9 cellular contexts compared by ENCODE assay signal in the genomic region with DNA sequence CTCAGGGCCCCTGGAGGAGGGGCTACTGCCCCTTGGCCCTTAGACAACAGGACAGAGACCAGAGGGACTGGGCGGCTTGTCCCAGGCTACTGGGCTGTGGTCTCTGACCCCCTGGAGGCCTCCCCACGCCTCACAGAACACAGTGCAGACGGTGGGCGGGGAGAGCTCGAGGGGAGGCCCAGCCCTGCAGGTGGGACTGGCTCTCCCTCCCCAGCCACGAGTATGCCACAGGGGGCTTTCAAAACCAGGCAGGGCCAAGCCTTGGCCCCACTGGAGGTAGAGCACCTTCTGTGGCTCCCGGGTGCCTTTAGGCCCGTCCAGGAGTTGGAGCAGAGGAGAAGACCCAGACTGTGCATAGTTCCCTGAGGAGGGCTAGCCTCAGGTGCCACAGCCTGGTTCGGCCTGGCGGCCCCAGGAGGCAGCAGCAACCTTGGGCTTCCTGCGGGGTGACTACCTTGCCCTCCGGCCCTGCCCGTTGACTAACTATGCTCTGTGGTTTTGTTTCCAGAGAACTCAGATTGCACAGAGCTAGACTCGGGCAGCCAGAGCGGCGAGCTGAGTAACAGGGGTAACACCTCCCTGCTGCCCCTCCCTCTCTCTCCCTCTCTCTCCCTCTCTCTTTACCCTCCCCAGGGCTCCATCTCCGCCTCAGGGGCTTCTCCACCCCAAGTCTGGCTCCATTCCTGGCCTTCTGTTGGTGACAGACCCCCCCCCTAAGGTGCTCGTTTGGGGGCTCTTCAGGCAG. TPM values are rescaled to one million over a fixed set of nuclear protein-coding genes. Genes with fewer than 3 reads are reported as not detected.
DNase-seq lines count a peak whose midpoint lies in the region; ATAC-seq and TF ChIP-seq lines count a peak whose summit lies in the region.
"Had no signal": no experiment of that assay in that cellular context is flagged by ENCODE, and none has a peak within 500 bp of the region (broad histone marks: within the 10 kb centered on the region; RNA-seq: fewer than 3 reads in every experiment).

No MANE protein-coding gene starts in this region.

- no peaks in the 10 kb centered on the region for H3K9me2 ChIP-seq in PC-9 (ENCODE audit: insufficient read depth)

- H3K9me3 Mint-ChIP-seq in HFFc6 (no peaks in the 10 kb centered on the region), osteocyte (ENCODE audit: unreplicated experiment) (no peaks in the 10 kb centered on the region)
- H3K9me3 Mint-ChIP-seq: activated T-cell treated with anti-CD3 and anti-CD28 coated beads, Interleukin-2, amount 50 U/mL, for 4 hours had no signal

- H3K36me3 Mint-ChIP-seq in HFFc6 (ENCODE audit: low read depth), result peaks cover 8% of the 10 kb centered on the region; the same call in 1 of the 2 replicates
- H3K36me3 Mint-ChIP-seq in osteocyte (ENCODE audit: unreplicated experiment), result peaks cover 14% of the 10 kb centered on the region

- TSS peak; percentile 29 for BruUV-seq in PC-9 (replicated peaks; lab: Mats Ljungman, UMichigan)

- no peaks in the 10 kb centered on the region for H4K20me1 ChIP-seq in PC-9 (ENCODE audit: insufficient read depth)
- H4K20me1 ChIP-seq in fibroblast of lung (ENCODE audit: control insufficient read depth, extremely low read depth, insufficient read depth, low read length), result no peaks in the 10 kb centered on the region

- no peak overlapping the region for H3K9ac ChIP-seq in fibroblast of lung (ENCODE audit: insufficient read depth, low read length)

- DNase-seq in HFFc6, result peak; percentile 64
- DNase-seq in PC-9, result peak; percentile 96 to 97
- peak; percentile 61 to 78 for DNase-seq in fibroblast of lung (ENCODE audit: low read depth in 2 of 2)
- peak; percentile 79 for DNase-seq in renal cortical epithelial cell (ENCODE audit: low read depth)
- DNase-seq in osteocyte (ENCODE audit: extremely low spot score, unreplicated experiment), result no peak
- DNase-seq: activated T-cell treated with anti-CD3 and anti-CD28 coated beads, Interleukin-2, amount 50 U/mL, for 4 hours; effector CD4-positive, alpha-beta T cell had no signal

- H2AFZ ChIP-seq in PC-9 (no peak overlapping the region), fibroblast of lung (ENCODE audit: low read length) (no peak overlapping the region)

- peaks cover 6% of the 10 kb centered on the region; the same call in 1 of the 2 replicates for H3K4me1 Mint-ChIP-seq in HFFc6 (ENCODE audit: low read depth)
- H3K4me1 Mint-ChIP-seq in osteocyte (ENCODE audit: unreplicated experiment), result peaks cover 5% of the 10 kb centered on the region

- H3K4me3 ChIP-seq in PC-9, result peak overlapping the region; percentile 9; the same call in 1 of the 2 replicates
- H3K4me3 ChIP-seq in fibroblast of lung (replicated peaks in 1 of 4; ENCODE audit: control extremely low read depth in 1 of 4, insufficient read depth in 1 of 4, low read depth in 3 of 4, low read length in 4 of 4), result no peak overlapping the region

- H3K27ac Mint-ChIP-seq in HFFc6 (peak overlapping the region; percentile 59; the same call in 1 of the 2 replicates), osteocyte (ENCODE audit: unreplicated experiment) (no peak overlapping the region)

- peaks cover 52% of the 10 kb centered on the region for H3K79me2 ChIP-seq in PC-9 (ENCODE audit: low read depth)
- peaks cover 13% of the 10 kb centered on the region for H3K79me2 ChIP-seq in fibroblast of lung (ENCODE audit: control insufficient read depth, insufficient read depth, low read length)

- H3K36me3 ChIP-seq in PC-9 (ENCODE audit: low read depth), result 0 out of 2 replicates have a peak, but pooled peaks cover 15% of the 10 kb centered on the region
- peaks cover 26% of the 10 kb centered on the region for H3K36me3 ChIP-seq in fibroblast of lung (ENCODE audit: control insufficient read depth, insufficient read depth, low read length)

- CTCF ChIA-PET in PC-9 (lab: Charles Lee), result interaction anchor here (1.2 kb wide), 1 partner anchor 43 kb away, joined by 3 read pairs; no protein-coding TSS in a partner anchor

- TF ChIP-seq CTCF in HFFc6 (IDR thresholded peaks at IDR 0.05) (no peak), PC-9 (conservative IDR thresholded peaks at IDR 0.05) (no peak), fibroblast of lung (conservative IDR thresholded peaks at IDR 0.05 in 1 of 2, IDR thresholded peaks at IDR 0.05 in 1 of 2; ENCODE audit: low read depth in 1 of 2, low read length in 2 of 2) (no peak), osteocyte (IDR thresholded peaks at IDR 0.05) (no peak)

- H3K9me3 ChIP-seq in PC-9 (ENCODE audit: insufficient read depth, low read depth) (no peaks in the 10 kb centered on the region), fibroblast of lung (ENCODE audit: control insufficient read depth, insufficient read depth, low read depth, low read length) (no peaks in the 10 kb centered on the region)

- no peak for ATAC-seq in GM21367 (IDR thresholded peaks at IDR 0.05; ENCODE audit: unreplicated experiment)
- ATAC-seq in HG02885 (IDR thresholded peaks at IDR 0.05; ENCODE audit: poor library complexity, unreplicated experiment), result no peak
- ATAC-seq: activated T-cell treated with anti-CD3 and anti-CD28 coated beads, Interleukin-2, amount 50 U/mL, for 4 hours had no signal

- intact Hi-C loops in PC-9 (cut with micrococcal nuclease; ENCODE audit: unreplicated experiment), result loop anchor here (1.0 to 5.0 kb wide), 4 partner anchors 112 to 344 kb away; a partner anchor contains a TSS

- H3K27me3 Mint-ChIP-seq in HFFc6 (ENCODE audit: insufficient read depth) (no peaks in the 10 kb centered on the region; the same call in 1 of the 2 replicates), osteocyte (ENCODE audit: unreplicated experiment) (no peaks in the 10 kb centered on the region)

- H3F3A ChIP-seq in PC-9 (ENCODE audit: insufficient read depth, low read depth), result peaks cover 75% of the 10 kb centered on the region

- H3K4me2 ChIP-seq in PC-9 (peak overlapping the region; percentile 69), fibroblast of lung (ENCODE audit: extremely low read depth, insufficient read depth, low read length) (no peak overlapping the region)

- H3K27me3 ChIP-seq in PC-9 (ENCODE audit: insufficient read depth, low read depth) (no peaks in the 10 kb centered on the region), fibroblast of lung (ENCODE audit: control insufficient read depth, insufficient read depth, low read length) (no peaks in the 10 kb centered on the region)

- H3K4me1 ChIP-seq in PC-9 (replicated peaks; ENCODE audit: insufficient read depth) (peaks cover 82% of the 10 kb centered on the region), fibroblast of lung (ENCODE audit: control insufficient read depth, extremely low read depth, insufficient read depth, low read length) (peaks cover 3% of the 10 kb centered on the region)

- POLR2A ChIA-PET in PC-9 (lab: Charles Lee; ENCODE audit: unreplicated experiment), result interaction anchor here (0.6 to 1.0 kb wide), 5 partner anchors 8 to 137 kb away, joined by 3 to 12 read pairs (median 6); a partner anchor contains a TSS

- H3K27ac ChIP-seq in PC-9 (peak overlapping the region; percentile 97), fibroblast of lung (ENCODE audit: insufficient read depth, low read length) (no peak overlapping the region)

- H3K4me3 Mint-ChIP-seq in HFFc6, result no peak overlapping the region
- H3K4me3 Mint-ChIP-seq in osteocyte (ENCODE audit: unreplicated experiment), result no peak overlapping the region
- H3K4me3 Mint-ChIP-seq: activated T-cell treated with anti-CD3 and anti-CD28 coated beads, Interleukin-2, amount 50 U/mL, for 4 hours had no signal

RNA-seq across cellular contexts. Expression of a gene that starts 15.5 kb away (rescaled TPM):
- total RNA-seq in HFFc6 (2021; fragmentation: NEBNext Ultra II Directional; extraction: Animal tissue kit (Norgen Biotek cat#: 25700)), result 10 to 100 TPM; 35.3 to 40.6 (median 37.9) TPM
- total RNA-seq in PC-9 (2021) (97.5 and 122 TPM in 2 replicates), fibroblast of lung (72.7 and 91.0 TPM in 2 replicates), renal cortical epithelial cell (38.0 and 71.7 TPM in 2 replicates), osteocyte (35.8 and 42.9 TPM in 2 replicates)
- 30.2 and 40.0 TPM in 2 replicates for polyA plus RNA-seq in fibroblast of lung
- 48.2 and 72.7 TPM in 2 replicates for polyA plus RNA-seq in fibroblast of lung (2012)
- 47.2 and 92.9 TPM in 2 replicates for polyA minus RNA-seq in fibroblast of lung (ENCODE audit: low replicate concordance)

RNA-seq across cellular contexts. Expression of a gene that starts 22.5 kb away (rescaled TPM):
- 10 to 100 TPM; 23.2 to 28.0 (median 25.6) TPM for total RNA-seq in HFFc6 (2021; fragmentation: NEBNext Ultra II Directional; extraction: Animal tissue kit (Norgen Biotek cat#: 25700))
- 115 TPM in 2 replicates for total RNA-seq in PC-9 (2021)
- total RNA-seq in fibroblast of lung, result 56.2 and 59.9 TPM in 2 replicates
- polyA plus RNA-seq in fibroblast of lung, result 7.2 and 19.5 TPM in 2 replicates
- 20.6 and 58.0 TPM in 2 replicates for polyA plus RNA-seq in fibroblast of lung (2012)
- polyA minus RNA-seq in fibroblast of lung (ENCODE audit: low replicate concordance), result 32.1 and 73.7 TPM in 2 replicates
- total RNA-seq in renal cortical epithelial cell, result 35.1 and 81.8 TPM in 2 replicates
- 28.1 and 32.9 TPM in 2 replicates for total RNA-seq in osteocyte

RNA-seq across cellular contexts. Expression of a gene that starts 53.0 kb away (rescaled TPM):
- under 1 TPM in 2 of 6 experiments, not detected in 4; 0.28 to 0.76 TPM for total RNA-seq in HFFc6 (2021; fragmentation: NEBNext Ultra II Directional; extraction: Animal tissue kit (Norgen Biotek cat#: 25700))
- total RNA-seq in PC-9 (2021) (8.4 and 8.7 TPM in 2 replicates), fibroblast of lung (2.8 and 4.6 TPM in 2 replicates), renal cortical epithelial cell (5.1 and 6.9 TPM in 2 replicates), osteocyte (not detected in 2 replicates)
- polyA plus RNA-seq in fibroblast of lung, result 0.17 and 1.4 TPM in 2 replicates
- 3.1 TPM in 1 of 2 replicates, not detected in the other for polyA plus RNA-seq in fibroblast of lung (2012)
- 6.9 TPM in 1 of 2 replicates, not detected in the other for polyA minus RNA-seq in fibroblast of lung (ENCODE audit: low replicate concordance)
